ENCODE assay signal across 1 cellular context in the genomic region with DNA sequence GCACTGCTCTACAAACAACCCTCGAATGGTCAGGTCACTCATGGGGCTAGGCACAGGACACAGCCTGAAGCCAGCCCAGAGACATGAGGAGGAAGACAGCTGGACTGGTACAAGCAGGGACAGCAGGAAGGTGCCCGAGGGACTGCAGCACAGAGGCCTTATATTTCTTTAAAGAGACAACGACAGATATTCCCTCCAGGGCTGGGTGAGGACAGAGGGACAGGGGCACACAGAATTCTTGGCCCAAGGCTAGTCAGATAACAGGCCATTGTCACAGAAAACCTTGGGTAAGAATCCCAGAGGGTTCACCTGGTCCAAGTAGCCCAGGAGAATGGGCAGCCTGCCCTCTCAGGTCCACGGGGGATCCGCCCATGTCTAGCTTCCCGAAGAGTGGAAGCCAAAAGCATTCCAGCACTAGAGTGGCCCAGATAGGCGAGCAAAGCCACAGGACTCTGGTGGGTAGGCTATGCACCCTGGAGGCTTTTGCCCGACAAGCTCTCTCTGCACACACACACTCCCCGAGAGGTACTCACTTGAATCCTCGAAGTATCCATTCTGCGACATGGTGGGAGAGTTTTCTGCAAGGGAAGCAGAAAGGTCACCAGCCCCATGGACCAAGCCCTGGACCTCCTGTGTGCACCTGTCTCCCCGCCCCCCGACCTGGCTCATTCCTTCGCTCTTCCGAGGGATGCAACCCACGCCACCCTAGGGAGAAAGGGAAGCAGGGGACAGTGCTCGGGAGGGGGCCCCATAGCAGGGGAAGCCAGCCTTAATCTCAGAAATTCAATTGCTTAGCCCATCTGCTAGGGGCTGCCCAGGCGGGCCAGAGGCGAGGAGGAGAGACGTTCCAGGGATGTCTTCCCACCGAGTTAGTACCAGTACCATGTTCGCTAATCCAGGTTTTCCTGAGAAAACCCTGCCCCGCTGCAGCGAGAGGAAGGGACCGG.
TF ChIP-seq lines count a peak whose summit lies in the region.

No MANE protein-coding gene starts in this region.

TF ChIP-seq in H1, 55 proteins besides CTCF, POLR2A, EP300 and RAD21:
- no peak for TF ChIP-seq CEBPB (IDR thresholded peaks at IDR 0.05; ENCODE audit: low read depth, low read length)
- no peak for TF ChIP-seq ASH2L (IDR thresholded peaks at IDR 0.05; ENCODE audit: low read length)
- TF ChIP-seq SP1 (IDR thresholded peaks at IDR 0.05; ENCODE audit: low read depth, low read length) = no peak
- TF ChIP-seq E2F6 (IDR thresholded peaks at IDR 0.05) = no peak
- no peak for TF ChIP-seq GTF2F1 (IDR thresholded peaks at IDR 0.05; ENCODE audit: borderline replicate concordance, low read depth, low read length)
- no peak for TF ChIP-seq BCL11A (IDR thresholded peaks at IDR 0.05; ENCODE audit: low read depth in 2 of 2, low read length in 2 of 2)
- TF ChIP-seq CHD2 (IDR thresholded peaks at IDR 0.05; ENCODE audit: low read length) = no peak
- TF ChIP-seq TBP (IDR thresholded peaks at IDR 0.05; ENCODE audit: low read depth, low read length) = no peak
- TF ChIP-seq SRF (IDR thresholded peaks at IDR 0.05; ENCODE audit: low read depth, low read length) = no peak
- no peak for TF ChIP-seq SIRT6 (IDR thresholded peaks at IDR 0.05; ENCODE audit: low read length)
- no peak for TF ChIP-seq GABPA (IDR thresholded peaks at IDR 0.05; ENCODE audit: borderline replicate concordance, insufficient read depth, low read length)
